Comparison of ENCODE assay signal across 14 cellular contexts in the genomic region with DNA sequence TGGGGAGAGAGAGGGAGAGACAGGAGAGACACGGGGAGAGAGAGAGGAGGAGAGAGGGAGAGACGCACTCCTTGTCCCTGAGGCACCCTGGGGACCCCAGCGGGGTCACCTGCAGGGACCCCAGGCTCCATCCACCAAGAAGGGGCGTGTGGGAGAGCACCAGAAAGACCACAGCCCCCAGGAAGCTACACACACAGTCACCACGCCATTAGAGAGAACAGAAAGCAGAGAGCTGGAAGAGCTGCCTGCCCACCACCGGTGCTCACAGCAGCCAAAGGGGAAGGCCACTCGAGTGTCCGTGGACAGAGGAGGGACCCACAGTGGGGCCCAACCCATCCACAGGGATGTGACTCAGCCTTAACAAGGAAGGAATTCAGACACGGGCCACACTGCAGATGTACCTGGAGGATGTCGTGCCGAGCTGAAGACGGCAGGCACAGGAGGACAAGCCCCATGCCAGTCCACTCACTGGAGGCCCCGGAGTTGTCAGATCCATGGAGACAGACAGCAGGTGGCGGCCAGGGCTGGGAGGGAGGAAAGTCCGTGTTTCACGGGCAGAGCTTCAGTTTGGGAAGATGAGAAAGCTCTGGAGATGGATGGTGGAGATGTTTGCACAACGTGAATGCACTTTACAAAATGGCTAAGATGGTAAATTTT. TPM values are rescaled to one million over a fixed set of nuclear protein-coding genes. Genes with fewer than 3 reads are reported as not detected.
DNase-seq lines count a peak whose midpoint lies in the region; ATAC-seq lines count a peak whose summit lies in the region.
"Had no signal": no experiment of that assay in that cellular context is flagged by ENCODE, and none has a peak within 500 bp of the region (broad histone marks: within the 10 kb centered on the region; RNA-seq: fewer than 3 reads in every experiment).

No MANE protein-coding gene starts in this region.

- ATAC-seq in sciatic nerve (no peak), HG02973 (IDR thresholded peaks at IDR 0.05; ENCODE audit: unreplicated experiment) (no peak)
- ATAC-seq in naive thymus-derived CD4-positive, alpha-beta T cell, result no peak

- H3K9me3 ChIP-seq in naive thymus-derived CD4-positive, alpha-beta T cell (ENCODE audit: control insufficient read depth in 2 of 3, low read length in 3 of 3), result no peaks in the 10 kb centered on the region
- H3K9me3 ChIP-seq: ascending aorta had no signal

- peaks cover 3% of the 10 kb centered on the region for H3K4me1 Mint-ChIP-seq in activated naive CD4-positive, alpha-beta T cell treated with anti-CD3 and anti-CD28 coated beads, Interleukin-2, amount 10 ng/mL, durations not matched to agents 7 days and 5 days
- H3K4me1 Mint-ChIP-seq in naive thymus-derived CD4-positive, alpha-beta T cell, result peaks cover 2 to 28% (median 16%) of the 10 kb centered on the region in 7 donors

- H3K4me3 Mint-ChIP-seq in activated naive CD4-positive, alpha-beta T cell treated with anti-CD3 and anti-CD28 coated beads, Interleukin-2, amount 10 ng/mL, durations not matched to agents 7 days and 5 days, result no peak overlapping the region
- peak overlapping the region in 1 of 10 donors; percentile 36 for H3K4me3 Mint-ChIP-seq in naive thymus-derived CD4-positive, alpha-beta T cell

- no peak for DNase-seq in activated naive CD4-positive, alpha-beta T cell treated with anti-CD3 and anti-CD28 coated beads, Interleukin-2, amount 10 ng/mL, durations not matched to agents 7 days and 5 days
- no peak for DNase-seq in activated naive CD4-positive, alpha-beta T cell (lab: John Stamatoyannopoulos, UW)
- DNase-seq in NCI-H146 treated with DMSO at 0.1 percent for 48 hours (lab: John Stamatoyannopoulos, UW; ENCODE audit: unreplicated experiment), result peak; percentile 42
- DNase-seq in glomerular visceral epithelial cell (ENCODE audit: extremely low spot score), result peak; percentile 24
- peak; percentile 53 for DNase-seq in sciatic nerve (ENCODE audit: low spot score)
- DNase-seq in RPMI8226, result no peak
- DNase-seq in naive thymus-derived CD4-positive, alpha-beta T cell, result no peak
- DNase-seq: DMS79, midbrain, NCI-H2171 treated with DMSO at 0.1 percent for 48 hours, trophoblast cell had no signal

- no peaks in the 10 kb centered on the region for H3K36me3 Mint-ChIP-seq in activated naive CD4-positive, alpha-beta T cell treated with anti-CD3 and anti-CD28 coated beads, Interleukin-2, amount 10 ng/mL, durations not matched to agents 7 days and 5 days
- no peaks in the 10 kb centered on the region for H3K36me3 Mint-ChIP-seq in naive thymus-derived CD4-positive, alpha-beta T cell

- H3K4me1 ChIP-seq in naive thymus-derived CD4-positive, alpha-beta T cell (ENCODE audit: control insufficient read depth in 2 of 2, insufficient read depth in 2 of 2, low read length in 2 of 2), result peaks cover 2 to 10% of the 10 kb centered on the region in 2 donors
- H3K4me1 ChIP-seq: parathyroid adenoma had no signal

- intact Hi-C loops in sciatic nerve (cut with DNase I), result loop anchor here (5.0 kb wide), 2 partner anchors 143 to 258 kb away; no protein-coding TSS in a partner anchor
- intact Hi-C loops in naive thymus-derived CD4-positive, alpha-beta T cell (cut with micrococcal nuclease), result no loop called here

- H3K9me3 Mint-ChIP-seq in activated naive CD4-positive, alpha-beta T cell treated with anti-CD3 and anti-CD28 coated beads, Interleukin-2, amount 10 ng/mL, durations not matched to agents 7 days and 5 days, result no peaks in the 10 kb centered on the region
- H3K9me3 Mint-ChIP-seq in naive thymus-derived CD4-positive, alpha-beta T cell, result peaks cover 0 to 1% (median 0%) of the 10 kb centered on the region in 11 donors

- peak overlapping the region; percentile 49 for H3K27ac Mint-ChIP-seq in activated naive CD4-positive, alpha-beta T cell treated with anti-CD3 and anti-CD28 coated beads, Interleukin-2, amount 10 ng/mL, durations not matched to agents 7 days and 5 days
- peak overlapping the region in 2 of 9 donors; percentile 67 to 88 for H3K27ac Mint-ChIP-seq in naive thymus-derived CD4-positive, alpha-beta T cell

- peaks cover 27% of the 10 kb centered on the region for H3K27me3 Mint-ChIP-seq in activated naive CD4-positive, alpha-beta T cell treated with anti-CD3 and anti-CD28 coated beads, Interleukin-2, amount 10 ng/mL, durations not matched to agents 7 days and 5 days
- H3K27me3 Mint-ChIP-seq in naive thymus-derived CD4-positive, alpha-beta T cell, result peaks cover 0 to 15% (median 0%) of the 10 kb centered on the region in 5 donors

- H3K27me3 ChIP-seq in naive thymus-derived CD4-positive, alpha-beta T cell (ENCODE audit: control insufficient read depth in 2 of 2, insufficient read depth in 2 of 2, low read length in 2 of 2), result no peaks in the 10 kb centered on the region
- H3K27me3 ChIP-seq: ascending aorta had no signal

- CTCF ChIA-PET in activated naive CD4-positive, alpha-beta T cell treated with anti-CD3 and anti-CD28 coated beads, Interleukin-2, amount 10 ng/mL, durations not matched to agents 7 days and 5 days (lab: Charles Lee), result interaction anchor here (0.8 to 8.1 kb wide), 4 partner anchors 58 to 261 kb away, joined by 3 to 89 read pairs (median 3); no protein-coding TSS in a partner anchor
- CTCF ChIA-PET in naive thymus-derived CD4-positive, alpha-beta T cell (lab: Charles Lee), result interaction anchor here (1.3 to 1.5 kb wide), 2 partner anchors 139 to 145 kb away, joined by 4 to 5 read pairs; no protein-coding TSS in a partner anchor

- H3K4me3 ChIP-seq in naive thymus-derived CD4-positive, alpha-beta T cell (ENCODE audit: low read length), result no peak overlapping the region
- H3K4me3 ChIP-seq: ascending aorta had no signal

- H3K27ac ChIP-seq in naive thymus-derived CD4-positive, alpha-beta T cell (ENCODE audit: low read depth, low read length), result no peak overlapping the region
- H3K27ac ChIP-seq: ascending aorta, parathyroid adenoma had no signal

- POLR2A ChIA-PET in naive thymus-derived CD4-positive, alpha-beta T cell (lab: Charles Lee), result no interaction called here

- H3K36me3 ChIP-seq in naive thymus-derived CD4-positive, alpha-beta T cell (ENCODE audit: control insufficient read depth in 2 of 3, insufficient read depth in 3 of 3, low read length in 3 of 3), result peaks cover 0 to 5% (median 0%) of the 10 kb centered on the region in 3 experiments
- H3K36me3 ChIP-seq: ascending aorta had no signal

RNA-seq across cellular contexts. Expression of a gene that starts 11.5 kb away (rescaled TPM):
- total RNA-seq in sciatic nerve, result 80.3 TPM
- 10 to 100 TPM; 44.3 to 87.2 (median 53.8) TPM for total RNA-seq in naive thymus-derived CD4-positive, alpha-beta T cell
- polyA plus RNA-seq in naive thymus-derived CD4-positive, alpha-beta T cell, result 10 to 100 TPM; 27.1 to 49.9 TPM

Comparison
In these comparisons a context has a peak if more than half of its experiments do, and no peak if none do; other contexts are left out.
1. DNase-seq: peak in NCI-H146 treated with DMSO at 0.1 percent for 48 hours (single experiment), glomerular visceral epithelial cell (single experiment) and sciatic nerve (single experiment); none in activated naive CD4-positive, alpha-beta T cell treated with anti-CD3 and anti-CD28 coated beads, Interleukin-2, amount 10 ng/mL, durations not matched to agents 7 days and 5 days (single experiment), activated naive CD4-positive, alpha-beta T cell (0 of 4), RPMI8226 (single experiment) and naive thymus-derived CD4-positive, alpha-beta T cell (0 of 9).